21 cellular contexts compared by ENCODE assay signal in the genomic region with DNA sequence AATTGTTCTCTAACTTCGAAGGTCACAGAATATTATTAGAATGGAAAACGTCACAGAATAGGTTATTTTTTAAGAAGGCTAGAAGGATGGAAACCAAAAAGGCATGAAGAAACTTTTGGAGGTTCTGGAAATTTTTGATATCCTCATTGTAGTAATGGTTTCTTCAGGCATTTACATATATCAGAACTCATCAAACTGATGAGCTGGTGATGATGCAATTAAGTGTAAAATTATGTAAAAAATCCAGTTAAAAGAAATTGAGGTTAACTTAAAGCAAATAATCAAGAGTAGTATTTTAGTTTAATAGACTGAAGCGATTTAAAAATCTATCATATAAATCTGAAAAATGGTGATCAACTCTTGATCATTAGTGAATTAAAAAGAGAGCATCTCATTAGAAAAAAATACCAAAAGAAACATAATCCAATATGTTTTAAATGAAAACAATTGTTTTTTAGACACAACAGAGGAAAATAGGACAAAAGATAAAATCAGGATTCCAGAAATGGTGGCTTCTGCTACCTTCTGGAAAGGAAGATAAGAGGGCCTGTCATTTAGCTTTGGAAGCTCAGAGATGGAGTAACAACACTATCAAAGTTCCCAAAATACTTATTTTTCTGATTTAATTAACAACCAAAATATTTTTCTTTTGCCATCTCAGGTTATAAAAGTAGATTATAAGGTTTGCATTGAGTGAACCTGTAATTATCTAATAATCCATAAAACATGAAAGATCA.
"Had no signal": no experiment of that assay in that cellular context is flagged by ENCODE, and none has a peak within 500 bp of the region (broad histone marks: within the 10 kb centered on the region; RNA-seq: fewer than 3 reads in every experiment).

No MANE protein-coding gene starts in this region.

- H3K27me3 Mint-ChIP-seq: naive thymus-derived CD4-positive, alpha-beta T cell; progenitor cell of endocrine pancreas had no signal

- H3K9me3 Mint-ChIP-seq: naive thymus-derived CD4-positive, alpha-beta T cell; nephron; neural progenitor cell had no signal

- H3K4me3 Mint-ChIP-seq: naive thymus-derived CD4-positive, alpha-beta T cell; nephron; neural progenitor cell had no signal

- ATAC-seq: foreskin keratinocyte; gastroesophageal sphincter; heart right ventricle; left cardiac atrium; left lung; naive thymus-derived CD4-positive, alpha-beta T cell; sciatic nerve had no signal

- DNase-seq: dermis blood vessel endothelial cell; effector memory CD4-positive, alpha-beta T cell; foreskin keratinocyte; heart right ventricle; hippocampal formation; left cardiac atrium; left lung; mesendoderm; midbrain; naive thymus-derived CD4-positive, alpha-beta T cell; stimulated activated CD4-positive, alpha-beta T cell treated with anti-CD3 and anti-CD28 coated beads, Interleukin-12 subunit alpha, Interleukin-12 subunit beta, amount 100 ng/mL, for 4 hours; stimulated activated CD4-positive, alpha-beta T cell treated with anti-CD3 and anti-CD28 coated beads, Interleukin-1b, Interleukin-23, amount 100 ng/mL, for 48 hours; stimulated activated CD4-positive, alpha-beta T cell treated with anti-CD3 and anti-CD28 coated beads, Interleukin-4, amount 100 ng/mL, for 1 hour; stimulated activated CD8-positive, alpha-beta memory T cell treated with anti-CD3 and anti-CD28 coated beads, Interleukin-4, amount 100 ng/mL, for 48 hours; stimulated activated naive CD4-positive, alpha-beta T cell treated with Interleukin-2 at 50 U/mL for 16 hours; upper lobe of left lung had no signal

- H3K27ac Mint-ChIP-seq: neural progenitor cell, progenitor cell of endocrine pancreas had no signal

- H3K4me1 Mint-ChIP-seq: nephron, neural progenitor cell had no signal
